ENCODE assay signal across 11 cellular contexts in the genomic region with DNA sequence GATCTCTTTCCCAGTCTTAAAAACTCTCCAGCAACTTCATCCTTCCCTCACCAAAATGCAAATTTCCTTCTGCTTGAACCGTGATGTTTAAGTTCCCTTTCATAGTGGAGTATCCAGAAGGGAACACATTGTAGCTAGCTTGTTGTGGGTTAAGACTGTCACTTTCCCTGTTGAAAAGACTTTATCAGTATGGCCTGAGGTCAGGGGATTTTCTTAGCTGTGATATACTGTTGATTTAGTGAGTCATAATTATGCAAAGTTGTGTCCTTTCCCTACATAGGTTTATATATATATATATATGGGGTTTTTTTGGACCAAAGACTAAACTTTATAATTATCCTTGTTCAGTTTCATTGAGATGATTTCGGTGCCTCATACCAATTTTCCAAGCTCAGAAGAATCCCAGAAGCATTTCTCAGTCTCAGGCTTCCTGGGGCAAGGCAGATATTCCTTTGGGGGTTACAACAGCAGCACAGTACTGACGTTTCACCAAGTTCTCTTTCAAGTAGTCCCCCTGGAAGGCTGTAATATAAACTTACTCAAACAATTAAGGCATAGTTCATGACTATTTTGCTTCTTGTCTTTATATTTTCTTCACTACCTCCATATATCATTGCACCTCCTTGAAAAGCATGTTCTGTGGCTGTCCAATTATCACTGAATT. TPM values are rescaled to one million over a fixed set of nuclear protein-coding genes. Genes with fewer than 3 reads are reported as not detected.
A peak's percentile ranks its signal among the peaks of the same experiment; 100 is the strongest.
DNase-seq lines count a peak whose midpoint lies in the region; ATAC-seq and TF ChIP-seq lines count a peak whose summit lies in the region.
"Had no signal": no experiment of that assay in that cellular context is flagged by ENCODE, and none has a peak within 500 bp of the region (broad histone marks: within the 10 kb centered on the region; RNA-seq: fewer than 3 reads in every experiment).

No MANE protein-coding gene starts in this region.

- H3K9me3 Mint-ChIP-seq in chondrocyte (ENCODE audit: low read depth) = no peaks in the 10 kb centered on the region

- peak overlapping the region; percentile 53 for H3K27ac Mint-ChIP-seq in chondrocyte (ENCODE audit: unreplicated experiment)

- H3K4me2 ChIP-seq in PC-3 (ENCODE audit: low read length) = peak overlapping the region; percentile 30; the same call in 1 of the 2 replicates
- H3K4me2 ChIP-seq in smooth muscle cell = no peak overlapping the region

- POLR2A ChIA-PET in PC-3 (lab: Charles Lee; ENCODE audit: unreplicated experiment) = no interaction called here

- H2AFZ ChIP-seq in PC-3 (ENCODE audit: low read length) (no peak overlapping the region), smooth muscle cell (ENCODE audit: low read depth) (no peak overlapping the region)

- 35 to 56% (median 46%) methylated on average over 3 of the region's 3 CpGs for WGBS in psoas muscle, 3 donors
- 65% methylated on average over 3 of the region's 3 CpGs for WGBS in smooth muscle cell (ENCODE audit: low lambda C conversion rate)

- ATAC-seq in GM18868 (IDR thresholded peaks at IDR 0.05; ENCODE audit: unreplicated experiment) (peak; percentile 79), PC-3 (peak; percentile 96), psoas muscle (no peak)

- H3K36me3 Mint-ChIP-seq in chondrocyte (ENCODE audit: low read depth) = no peaks in the 10 kb centered on the region

- H4K20me1 ChIP-seq in PC-3 (ENCODE audit: low read length) (no peaks in the 10 kb centered on the region), smooth muscle cell (ENCODE audit: low read depth) (peaks cover 59% of the 10 kb centered on the region)

- TF ChIP-seq CTCF in PC-3 (conservative IDR thresholded peaks at IDR 0.05; ENCODE audit: low read depth, low read length) = no peak
- TF ChIP-seq CTCF in chondrocyte (IDR thresholded peaks at IDR 0.05) = no peak
- TF ChIP-seq CTCF in psoas muscle (IDR thresholded peaks at IDR 0.05) = no peak
- no peak for TF ChIP-seq CTCF in smooth muscle cell (IDR thresholded peaks at IDR 0.05; ENCODE audit: borderline replicate concordance, insufficient read depth, poor library complexity, severe bottlenecking)

- no peak overlapping the region for H3K4me3 Mint-ChIP-seq in chondrocyte (ENCODE audit: unreplicated experiment)

- H3K9me3 ChIP-seq in PC-3 (ENCODE audit: low read length) (no peaks in the 10 kb centered on the region), psoas muscle (no peaks in the 10 kb centered on the region), smooth muscle cell (replicated peaks; ENCODE audit: low read depth) (no peaks in the 10 kb centered on the region)

- H3K36me3 ChIP-seq in PC-3 (ENCODE audit: low read depth, low read length) = no peaks in the 10 kb centered on the region
- H3K36me3 ChIP-seq in psoas muscle (ENCODE audit: insufficient read depth in 1 of 2, low read depth in 1 of 2) = no peaks in the 10 kb centered on the region
- no peaks in the 10 kb centered on the region for H3K36me3 ChIP-seq in smooth muscle cell (ENCODE audit: low read depth)

- no peak overlapping the region for H3K27ac ChIP-seq in PC-3 (ENCODE audit: low read length)
- peak overlapping the region; percentile 79 for H3K27ac ChIP-seq in psoas muscle
- H3K27ac ChIP-seq in smooth muscle cell (ENCODE audit: low read depth) = no peak overlapping the region

- intact Hi-C loops in PC-3 (cut with micrococcal nuclease) (loop anchor here (2.0 kb wide), 1 partner anchor 29 kb away; no protein-coding TSS in a partner anchor), psoas muscle (cut with DNase I) (no loop called here)

- H3K27me3 Mint-ChIP-seq in chondrocyte (ENCODE audit: low read depth) = no peaks in the 10 kb centered on the region

- H3K27me3 ChIP-seq in PC-3 (ENCODE audit: low read length) = no peaks in the 10 kb centered on the region
- H3K27me3 ChIP-seq in psoas muscle (ENCODE audit: insufficient read depth in 3 of 3, low read length in 2 of 3) = no peaks in the 10 kb centered on the region
- H3K27me3 ChIP-seq in smooth muscle cell (ENCODE audit: low read depth) = no peaks in the 10 kb centered on the region

- no peaks in the 10 kb centered on the region for H3K9me2 ChIP-seq in PC-3 (replicated peaks; ENCODE audit: low read length)

- peaks cover 17% of the 10 kb centered on the region for H3K4me1 Mint-ChIP-seq in chondrocyte (ENCODE audit: low read depth)

- H3F3A ChIP-seq in PC-3 (ENCODE audit: low read length, unreplicated experiment) (no peaks in the 10 kb centered on the region), smooth muscle cell (ENCODE audit: low read depth) (no peaks in the 10 kb centered on the region)

- BruUV-seq in PC-3 (replicated peaks; lab: Mats Ljungman, UMichigan) = no TSS peak

- H3K79me2 ChIP-seq in PC-3 (ENCODE audit: low read length) (no peaks in the 10 kb centered on the region), smooth muscle cell (ENCODE audit: low read depth) (no peaks in the 10 kb centered on the region)

- DNase-seq in PC-3 (peak; percentile 54), chondrocyte (ENCODE audit: low spot score) (no peak), psoas muscle (no peak), smooth muscle cell (lab: John Stamatoyannopoulos, UW; ENCODE audit: unreplicated experiment) (no peak), NCI-H2081 treated with DMSO at 0.1 percent for 48 hours (lab: John Stamatoyannopoulos, UW) (no peak), 8988T (no peak)
- DNase-seq in stimulated activated CD4-positive, alpha-beta T cell treated with anti-CD3 and anti-CD28 coated beads, Interleukin-1b, Interleukin-23, amount 100 ng/mL, for 48 hours = no peak
- DNase-seq: NCI-H1417, RPMI8226 had no signal

- CTCF ChIA-PET in PC-3 (lab: Charles Lee) = interaction anchor here (0.5 kb wide), 1 partner anchor 385 kb away, joined by 3 read pairs; no protein-coding TSS in a partner anchor

- H3K4me3 ChIP-seq in PC-3 (ENCODE audit: low read length) (no peak overlapping the region), psoas muscle (no peak overlapping the region), smooth muscle cell (no peak overlapping the region)

- no peak overlapping the region for H3K9ac ChIP-seq in PC-3 (ENCODE audit: low read length)
- H3K9ac ChIP-seq in smooth muscle cell (ENCODE audit: low read depth) = no peak overlapping the region

- H3K4me1 ChIP-seq in PC-3 (ENCODE audit: insufficient read depth, low read length) = peaks cover 13% of the 10 kb centered on the region
- peaks cover 42% of the 10 kb centered on the region for H3K4me1 ChIP-seq in psoas muscle
- H3K4me1 ChIP-seq in smooth muscle cell (ENCODE audit: low read depth) = no peaks in the 10 kb centered on the region

RNA-seq across cellular contexts. Expression of gene ESRP2, which starts 35.7 kb away (rescaled TPM):
- total RNA-seq in PC-3 (2014; rRNA removed) = 46.9 and 48.1 TPM in 2 replicates
- total RNA-seq in chondrocyte = 0.42 to 0.44 TPM in 2 of 3 replicates, not detected in the other
- total RNA-seq in psoas muscle = not detected
- under 1 TPM; 0.03 to 0.08 (median 0.05) TPM for polyA plus RNA-seq in psoas muscle
- total RNA-seq in smooth muscle cell = 5.5 and 8.5 TPM in 2 replicates
- polyA plus RNA-seq in smooth muscle cell = 2.7 and 11.1 TPM in 2 replicates
- total RNA-seq: temporal lobe had no signal

RNA-seq across cellular contexts. Expression of gene PLA2G15, which starts 44.9 kb away (rescaled TPM):
- 16.4 and 16.8 TPM in 2 replicates for total RNA-seq in PC-3 (2014; rRNA removed)
- total RNA-seq in chondrocyte = 24.5 to 29.6 TPM (median 28.0 TPM) in 3 replicates
- 10 to 100 TPM; 28.0 to 65.0 (median 31.0) TPM for total RNA-seq in psoas muscle
- polyA plus RNA-seq in psoas muscle = 10 to 100 TPM; 13.0 to 31.7 (median 22.6) TPM
- 22.5 and 24.2 TPM in 2 replicates for total RNA-seq in smooth muscle cell
- polyA plus RNA-seq in smooth muscle cell = 29.7 and 38.3 TPM in 2 replicates

Comparison
In these comparisons a context has a peak if more than half of its experiments do, and no peak if none do; other contexts are left out.
1. ATAC-seq: peak in GM18868 (single experiment) and PC-3 (single experiment); none in psoas muscle (0 of 4).